In genomic region chr3:100047455-100048141, GRCh38 we compare ENCODE assay signal across 9 cellular contexts.
DNase-seq lines count a peak whose midpoint lies in the region; ATAC-seq and TF ChIP-seq lines count a peak whose summit lies in the region.
"Had no signal": no experiment of that assay in that cellular context is flagged by ENCODE, and none has a peak within 500 bp of the region (broad histone marks: within the 10 kb centered on the region; RNA-seq: fewer than 3 reads in every experiment).

No MANE protein-coding gene starts in this region.

- in situ Hi-C loops in Panc1 (cut with HindIII; ENCODE audit: low pct_unique_long_range_greater_than_20kb, low sequenced_read_pairs): no loop called here

- POLR2A ChIA-PET in Panc1 (lab: Charles Lee): no interaction called here

- H3K9me3 ChIP-seq in BLaER1: no peaks in the 10 kb centered on the region
- H3K9me3 ChIP-seq in Panc1 (ENCODE audit: control insufficient read depth, insufficient read depth, low read depth, low read length): no peaks in the 10 kb centered on the region; the same call in 1 of the 2 replicates
- no peaks in the 10 kb centered on the region for H3K9me3 ChIP-seq in esophagus muscularis mucosa

- peak overlapping the region; percentile 64 for H3K4me2 ChIP-seq in BLaER1

- TF ChIP-seq CTCF in Panc1 (IDR thresholded peaks at IDR 0.05) (no peak), esophagus muscularis mucosa (IDR thresholded peaks at IDR 0.05) (no peak)

- CTCF ChIA-PET in Panc1 (lab: Charles Lee): interaction anchor here (0.7 to 0.8 kb wide), 2 partner anchors 8 to 207 kb away, joined by 3 read pairs; no protein-coding TSS in a partner anchor

- peak; percentile 89 for DNase-seq in Panc1 (ENCODE audit: low read depth, low spot score)
- DNase-seq in esophagus muscularis mucosa (ENCODE audit: extremely low spot score): no peak
- DNase-seq in NCI-H82 treated with DMSO at 0.1 percent for 48 hours (lab: John Stamatoyannopoulos, UW; ENCODE audit: unreplicated experiment): no peak
- no peak for DNase-seq in DMS79 treated with DMSO at 0.1 percent for 48 hours (lab: John Stamatoyannopoulos, UW)
- DNase-seq: naive thymus-derived CD8-positive, alpha-beta T cell had no signal

- intact Hi-C loops in Panc1 (cut with micrococcal nuclease; ENCODE audit: unreplicated experiment): loop anchor here (5.0 kb wide), 1 partner anchor 205 kb away; no protein-coding TSS in a partner anchor
- intact Hi-C loops in esophagus muscularis mucosa (cut with DNase I): loop anchor here (10.0 kb wide), 1 partner anchor 203 kb away; no protein-coding TSS in a partner anchor

- H3K4me1 ChIP-seq in BLaER1 (peaks cover 48% of the 10 kb centered on the region), Panc1 (ENCODE audit: control insufficient read depth, insufficient read depth, low read length) (peaks cover 33% of the 10 kb centered on the region), esophagus muscularis mucosa (peaks cover 40 to 56% (median 47%) of the 10 kb centered on the region in 4 donors), rectal smooth muscle tissue (ENCODE audit: control insufficient read depth, insufficient read depth, low read length) (peaks cover 24% of the 10 kb centered on the region)

- H3K27me3 ChIP-seq in BLaER1 (no peaks in the 10 kb centered on the region), Panc1 (ENCODE audit: control insufficient read depth, insufficient read depth, low read length) (no peaks in the 10 kb centered on the region), esophagus muscularis mucosa (no peaks in the 10 kb centered on the region), rectal smooth muscle tissue (ENCODE audit: control insufficient read depth, insufficient read depth, low read length) (no peaks in the 10 kb centered on the region)

- BruUV-seq in Panc1 (replicated peaks; lab: Mats Ljungman, UMichigan): no TSS peak

- H3K9ac ChIP-seq in BLaER1: peak overlapping the region; percentile 43
- no peak overlapping the region for H3K9ac ChIP-seq in rectal smooth muscle tissue (ENCODE audit: low read length)

- 52% methylated on average over 6 of the region's 6 CpGs for WGBS in esophagus muscularis mucosa

- H3K27ac ChIP-seq in BLaER1 (peak overlapping the region; percentile 53), Panc1 (ENCODE audit: low read length) (peak overlapping the region; percentile 91), esophagus muscularis mucosa (replicated peaks in 1 of 4) (peak overlapping the region; percentile 68 to 93 (median 84)), rectal smooth muscle tissue (ENCODE audit: low read depth, low read length) (peak overlapping the region; percentile 70)

- no peaks in the 10 kb centered on the region for H3K36me3 ChIP-seq in BLaER1
- no peaks in the 10 kb centered on the region for H3K36me3 ChIP-seq in Panc1 (ENCODE audit: control insufficient read depth, insufficient read depth, low read length)
- H3K36me3 ChIP-seq in esophagus muscularis mucosa: no peaks in the 10 kb centered on the region
- H3K36me3 ChIP-seq in rectal smooth muscle tissue (ENCODE audit: control insufficient read depth, insufficient read depth, low read length): no peaks in the 10 kb centered on the region

- no peak for TF ChIP-seq EP300 in esophagus muscularis mucosa (IDR thresholded peaks at IDR 0.05)

- no peaks in the 10 kb centered on the region for H4K20me1 ChIP-seq in BLaER1

- H3K4me3 ChIP-seq in BLaER1: peak overlapping the region; percentile 17; the same call in 1 of the 2 replicates
- peak overlapping the region in 1 of 2 experiments; percentile 42; a peak in 2 of 4 replicates for H3K4me3 ChIP-seq in Panc1 (ENCODE audit: low read depth in 2 of 2, low read length in 2 of 2)
- H3K4me3 ChIP-seq in esophagus muscularis mucosa: peak overlapping the region in 2 of 4 donors; percentile 8 to 20
- H3K4me3 ChIP-seq in rectal smooth muscle tissue (ENCODE audit: low read length): peak overlapping the region; percentile 7

- ATAC-seq in GM18909 (IDR thresholded peaks at IDR 0.05; ENCODE audit: poor library complexity, unreplicated experiment) (peak; percentile 83), HG03066 (IDR thresholded peaks at IDR 0.05; ENCODE audit: low read depth, unreplicated experiment) (peak; percentile 69), Panc1 (peak; percentile 97)

- TF ChIP-seq POLR2A in esophagus muscularis mucosa (IDR thresholded peaks at IDR 0.05; ENCODE audit: low read depth): no peak
